In genomic region chr19:6278051-6278450, GRCh38 we compare ENCODE assay signal across 1 cellular context.
TF ChIP-seq lines count a peak whose summit lies in the region.

No MANE protein-coding gene starts in this region.

TF ChIP-seq in endothelial cell of umbilical vein, 7 proteins besides CTCF, POLR2A, EP300 and RAD21 (continued from another document):
- TF ChIP-seq MAX (IDR thresholded peaks at IDR 0.05; ENCODE audit: insufficient read depth, insufficient read length) (no peak), GATA2 (IDR thresholded peaks at IDR 0.05; ENCODE audit: insufficient read depth, insufficient read length, low read depth, low read length) (no peak), POLR2AphosphoS5 (IDR thresholded peaks at IDR 0.05; ENCODE audit: insufficient read depth, low read depth, low read length) (no peak), FOS (IDR thresholded peaks at IDR 0.05; ENCODE audit: borderline replicate concordance, insufficient read depth, low read length) (no peak)
